Comparison of ENCODE assay signal across 25 cellular contexts in genomic region chr1:180043785-180044184, GRCh38.
A peak's percentile ranks its signal among the peaks of the same experiment; 100 is the strongest.
DNase-seq lines count a peak whose midpoint lies in the region; ATAC-seq, FAIRE-seq and TF ChIP-seq lines count a peak whose summit lies in the region.
"Had no signal": no experiment of that assay in that cellular context is flagged by ENCODE, and none has a peak within 500 bp of the region (broad histone marks: within the 10 kb centered on the region; RNA-seq: fewer than 3 reads in every experiment).

No MANE protein-coding gene starts in this region.

- TF ChIP-seq EP300 in ovary (IDR thresholded peaks at IDR 0.05): no peak

- intact Hi-C loops in ovary (cut with DNase I): no loop called here

- TF ChIP-seq CTCF in LNCaP clone FGC (IDR thresholded peaks at IDR 0.05; ENCODE audit: control insufficient read depth, extremely low read depth, insufficient read depth) (no peak), astrocyte (IDR thresholded peaks at IDR 0.05; ENCODE audit: insufficient read depth, low read depth, low read length) (no peak), ovary (IDR thresholded peaks at IDR 0.05) (no peak)

- peaks cover 13% of the 10 kb centered on the region for H3K36me3 Mint-ChIP-seq in astrocyte (ENCODE audit: low read depth, unreplicated experiment)

- TF ChIP-seq POLR2A in ovary (IDR thresholded peaks at IDR 0.05): no peak

- ATAC-seq in HG03571 (IDR thresholded peaks at IDR 0.05; ENCODE audit: unreplicated experiment): no peak
- ATAC-seq: CD8-positive, alpha-beta T cell; HCT116 had no signal

- H3K9me3 Mint-ChIP-seq in astrocyte (ENCODE audit: unreplicated experiment): no peaks in the 10 kb centered on the region
- H3K9me3 Mint-ChIP-seq: CD8-positive, alpha-beta T cell had no signal

- H3K36me3 ChIP-seq in astrocyte (ENCODE audit: insufficient read depth, low read length): peaks cover 20% of the 10 kb centered on the region
- H3K36me3 ChIP-seq in ovary: no peaks in the 10 kb centered on the region

- no peaks in the 10 kb centered on the region for H4K20me1 ChIP-seq in astrocyte (ENCODE audit: insufficient read depth, low read length)

- no peak overlapping the region for H2AFZ ChIP-seq in astrocyte (ENCODE audit: low read depth, low read length)

- no peaks in the 10 kb centered on the region for H3K9me3 ChIP-seq in astrocyte (ENCODE audit: insufficient read depth, low read depth, low read length)
- H3K9me3 ChIP-seq in ovary: no peaks in the 10 kb centered on the region
- H3K9me3 ChIP-seq: A549, Caco-2 had no signal

- no peak overlapping the region for H3K4me3 Mint-ChIP-seq in astrocyte (ENCODE audit: unreplicated experiment)
- H3K4me3 Mint-ChIP-seq: B cell; CD8-positive, alpha-beta T cell had no signal

- no peak overlapping the region for H3K9ac ChIP-seq in astrocyte (ENCODE audit: low read length)

- DNase-seq in LNCaP clone FGC (ENCODE audit: low read depth) (peak; percentile 15), astrocyte (ENCODE audit: low read depth) (no peak), epithelial cell of prostate (ENCODE audit: low read depth, low spot score) (no peak), NCI-H1105 treated with DMSO at 0.1 percent for 48 hours (lab: John Stamatoyannopoulos, UW) (no peak), ovary (no peak)
- DNase-seq in stimulated activated CD8-positive, alpha-beta memory T cell treated with anti-CD3 and anti-CD28 coated beads, Interleukin-4, amount 100 ng/mL, for 48 hours: no peak
- DNase-seq: CD8-positive, alpha-beta T cell; GF-D8; Kasumi-1; MV-4-11; NCI-H1105; NCI-H2029; NCI-H446; NCI-H524 treated with DMSO at 0.1 percent for 48 hours; NCI-H774; RPMI8226; SHP77 had no signal

- H3K4me1 ChIP-seq in astrocyte (ENCODE audit: insufficient read depth, low read length) (peaks cover 14% of the 10 kb centered on the region), ovary (ENCODE audit: insufficient read depth) (peaks cover 1% of the 10 kb centered on the region)
- H3K4me1 ChIP-seq: Caco-2 had no signal

- H3K4me2 ChIP-seq in astrocyte (ENCODE audit: low read length): no peak overlapping the region
- H3K4me2 ChIP-seq: A549 had no signal

- H3K27me3 ChIP-seq in astrocyte (ENCODE audit: insufficient read depth, low read length): no peaks in the 10 kb centered on the region
- H3K27me3 ChIP-seq in ovary: no peaks in the 10 kb centered on the region

- no peaks in the 10 kb centered on the region for H3K79me2 ChIP-seq in astrocyte (ENCODE audit: insufficient read depth, low read length)

- H3K27ac Mint-ChIP-seq in astrocyte (ENCODE audit: unreplicated experiment): no peak overlapping the region
- H3K27ac Mint-ChIP-seq: B cell had no signal

- no peaks in the 10 kb centered on the region for H3K27me3 Mint-ChIP-seq in astrocyte (ENCODE audit: low read depth, unreplicated experiment)
- H3K27me3 Mint-ChIP-seq: B cell had no signal

- no peaks in the 10 kb centered on the region for H3K4me1 Mint-ChIP-seq in astrocyte (ENCODE audit: low read depth, unreplicated experiment)
- H3K4me1 Mint-ChIP-seq: B cell had no signal

- FAIRE-seq in A204.1 (lab: Jason Lieb, UNC) (peak; percentile 52), astrocyte (lab: Jason Lieb, UNC) (no peak)
- FAIRE-seq: A549, GM12891 had no signal

- H3K4me3 ChIP-seq in LNCaP clone FGC (ENCODE audit: low read depth, low read length) (no peak overlapping the region), astrocyte (ENCODE audit: insufficient read depth, low read depth, low read length) (no peak overlapping the region), ovary (no peak overlapping the region)
- H3K4me3 ChIP-seq: A549 had no signal

- H3K27ac ChIP-seq in astrocyte (ENCODE audit: low read depth, low read length) (peak overlapping the region; percentile 20), epithelial cell of prostate (peak overlapping the region; percentile 48), ovary (no peak overlapping the region)
- H3K27ac ChIP-seq: A549, C4-2B had no signal

Comparison
In these comparisons a context has a peak if more than half of its experiments do, and no peak if none do; other contexts are left out.
1. H3K27ac ChIP-seq: peak in astrocyte (single experiment) and epithelial cell of prostate (single experiment); none in ovary (0 of 2).